27 cellular contexts compared by ENCODE assay signal in genomic region chr18:38634117-38634516, GRCh38.
"Had no signal": no experiment of that assay in that cellular context is flagged by ENCODE, and none has a peak within 500 bp of the region (broad histone marks: within the 10 kb centered on the region; RNA-seq: fewer than 3 reads in every experiment).

No MANE protein-coding gene starts in this region.

- H3K4me1 ChIP-seq: colonic mucosa, esophagus squamous epithelium, foreskin keratinocyte, gastrocnemius medialis, gastroesophageal sphincter had no signal

- H3K9me3 ChIP-seq: colonic mucosa, esophagus muscularis mucosa, gastrocnemius medialis, gastroesophageal sphincter had no signal

- H3K27me3 ChIP-seq: colonic mucosa, dorsolateral prefrontal cortex, esophagus muscularis mucosa, esophagus squamous epithelium, gastrocnemius medialis, gastroesophageal sphincter, heart left ventricle had no signal

- DNase-seq: colonic mucosa; cortex of kidney; dermis blood vessel endothelial cell; dorsolateral prefrontal cortex; effector CD4-positive, alpha-beta T cell; effector CD8-positive, alpha-beta T cell; effector memory CD4-positive, alpha-beta T cell; effector memory CD8-positive, alpha-beta T cell; endodermal cell; erythroblast; esophagus squamous epithelium; foreskin fibroblast; foreskin keratinocyte; foreskin melanocyte; gastrocnemius medialis; glutamatergic neuron; head of caudate nucleus; heart left ventricle had no signal

- H3K27ac ChIP-seq: colonic mucosa, coronary artery, dorsolateral prefrontal cortex, epithelial cell of prostate, esophagus muscularis mucosa, esophagus squamous epithelium, foreskin keratinocyte, gastrocnemius medialis, gastroesophageal sphincter had no signal

- FAIRE-seq: colon, endometrium, endothelial cell of umbilical vein, frontal cortex had no signal

- ATAC-seq: effector memory CD8-positive, alpha-beta T cell; esophagus mucosa; foreskin keratinocyte; gastrocnemius medialis; gastroesophageal sphincter had no signal

- H3K36me3 ChIP-seq: colonic mucosa, esophagus muscularis mucosa, esophagus squamous epithelium, gastrocnemius medialis, gastroesophageal sphincter, heart left ventricle had no signal

- H3K4me3 ChIP-seq: colonic mucosa, coronary artery, dorsolateral prefrontal cortex, esophagus muscularis mucosa, esophagus squamous epithelium, gastrocnemius medialis, gastroesophageal sphincter, heart left ventricle had no signal
